In the genomic region with DNA sequence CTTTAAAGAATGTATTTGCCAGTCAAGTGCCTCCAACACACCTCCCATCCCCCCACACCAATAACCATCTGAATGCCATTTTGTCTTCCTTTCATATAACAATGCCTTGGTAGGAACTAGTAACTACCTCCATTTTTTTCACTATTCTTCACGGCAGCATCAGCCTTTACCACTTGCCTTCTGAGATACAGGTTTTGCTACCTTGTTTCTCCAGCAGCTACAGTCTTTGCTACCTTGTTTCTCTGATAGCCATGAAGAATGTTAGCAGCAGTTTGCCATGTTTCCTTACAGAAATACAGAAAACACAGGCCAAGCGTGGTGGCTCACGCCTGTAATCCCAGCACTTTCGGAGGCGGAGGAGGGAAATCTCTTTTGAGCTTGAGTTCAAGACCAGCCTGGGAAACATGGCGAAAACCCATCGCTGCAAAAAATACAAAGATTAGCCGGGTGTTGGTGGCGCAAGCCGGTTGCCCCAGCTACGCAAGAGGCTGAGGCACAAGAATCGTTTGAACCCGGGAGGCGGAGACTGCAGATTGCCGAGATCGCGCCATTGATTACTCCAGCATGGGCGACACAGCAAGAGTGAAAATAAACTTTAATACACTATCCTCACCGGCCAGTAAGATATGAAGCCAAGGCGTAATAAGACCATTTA, we compare ENCODE assay signal across 9 cellular contexts.
A peak's percentile ranks its signal among the peaks of the same experiment; 100 is the strongest.
DNase-seq lines count a peak whose midpoint lies in the region; ATAC-seq and TF ChIP-seq lines count a peak whose summit lies in the region.
"Had no signal": no experiment of that assay in that cellular context is flagged by ENCODE, and none has a peak within 500 bp of the region (broad histone marks: within the 10 kb centered on the region; RNA-seq: fewer than 3 reads in every experiment).

No MANE protein-coding gene starts in this region.

- H3K4me3 ChIP-seq in SJCRH30 (peak overlapping the region; percentile 53), mesodermal cell (ENCODE audit: extremely low read depth, insufficient read depth, low read length, poor library complexity, severe bottlenecking) (peak overlapping the region; percentile 60), transverse colon (peak overlapping the region; percentile 45 to 61 (median 52))

- H3K27ac ChIP-seq in SJCRH30 (peak overlapping the region; percentile 49), mesodermal cell (ENCODE audit: low read depth, low read length, severe bottlenecking) (peak overlapping the region; percentile 92), transverse colon (peak overlapping the region; percentile 92 to 95 (median 94))

- no peaks in the 10 kb centered on the region for H3K27me3 Mint-ChIP-seq in central memory CD8-positive, alpha-beta T cell

- in situ Hi-C loops in transverse colon (cut with MboI; ENCODE audit: low pct_ligation_motif_present in 1 of 4, low pct_unique_long_range_greater_than_20kb in 1 of 4, low sequenced_read_pairs in 3 of 4) (loop anchor here in 1 of 4 donors (25.0 kb wide), 1 partner anchor 949 kb away; a partner anchor contains a TSS), GM13976 (cut with MboI; ENCODE audit: low sequenced_read_pairs, unreplicated experiment) (no loop called here)

- H3K36me3 ChIP-seq in SJCRH30 (no peaks in the 10 kb centered on the region), mesodermal cell (ENCODE audit: control insufficient read depth, insufficient read depth, low read length) (no peaks in the 10 kb centered on the region), transverse colon (no peaks in the 10 kb centered on the region)

- H3K4me1 Mint-ChIP-seq in central memory CD8-positive, alpha-beta T cell, result peaks cover 30% of the 10 kb centered on the region

- no peak for TF ChIP-seq POLR2A in transverse colon (IDR thresholded peaks at IDR 0.05)

- no peaks in the 10 kb centered on the region for H3K9me3 Mint-ChIP-seq in central memory CD8-positive, alpha-beta T cell

- TF ChIP-seq EP300 in transverse colon (IDR thresholded peaks at IDR 0.05; ENCODE audit: low read depth), result no peak

- no peaks in the 10 kb centered on the region for H3K27me3 ChIP-seq in SJCRH30
- H3K27me3 ChIP-seq in transverse colon, result no peaks in the 10 kb centered on the region

- DNase-seq in NCI-H82 (lab: John Stamatoyannopoulos, UW), result peak; percentile 77
- DNase-seq in NCI-H82 treated with DMSO at 0.1 percent for 48 hours (lab: John Stamatoyannopoulos, UW; ENCODE audit: unreplicated experiment), result no peak
- DNase-seq in SJCRH30, result peak in 1 of 2 experiments; percentile 23
- DNase-seq in central memory CD8-positive, alpha-beta T cell (ENCODE audit: low spot score in 2 of 2), result peak in 1 of 2 donors; percentile 25
- peak; percentile 48 for DNase-seq in transverse colon
- no peak for DNase-seq in GM13976 (ENCODE audit: low spot score)
- DNase-seq: DND-41 had no signal

- H3K9me3 ChIP-seq in SJCRH30 (replicated peaks), result no peaks in the 10 kb centered on the region
- H3K9me3 ChIP-seq in mesodermal cell (ENCODE audit: control insufficient read depth, low read length), result no peaks in the 10 kb centered on the region
- no peaks in the 10 kb centered on the region for H3K9me3 ChIP-seq in transverse colon

- H3K36me3 Mint-ChIP-seq in central memory CD8-positive, alpha-beta T cell (ENCODE audit: insufficient read depth), result peaks cover 19% of the 10 kb centered on the region

- peak overlapping the region; percentile 90 for H3K27ac Mint-ChIP-seq in central memory CD8-positive, alpha-beta T cell (ENCODE audit: low read depth)

- H3K4me1 ChIP-seq in SJCRH30, result no peaks in the 10 kb centered on the region
- no peaks in the 10 kb centered on the region for H3K4me1 ChIP-seq in mesodermal cell (ENCODE audit: control insufficient read depth, insufficient read depth, low read length, poor library complexity, severe bottlenecking)
- peaks cover 0 to 28% (median 11%) of the 10 kb centered on the region in 4 donors for H3K4me1 ChIP-seq in transverse colon

- peak; percentile 23 for ATAC-seq in HG03135 (IDR thresholded peaks at IDR 0.05; ENCODE audit: unreplicated experiment)
- peak; percentile 16 for ATAC-seq in central memory CD8-positive, alpha-beta T cell (replicated peaks; ENCODE audit: extremely low read depth, poor library complexity, severe bottlenecking)

- 2 to 3% methylated on average over 15 to 17 of the region's 20 CpGs for WGBS in mesodermal cell (ENCODE audit: insufficient coverage in 2 of 2), 2 experiments
- 5 to 11% methylated on average over 16 to 20 of the region's 20 CpGs for WGBS in transverse colon (ENCODE audit: low coverage in 1 of 2), 2 donors

- peak overlapping the region; percentile 82 for H3K4me3 Mint-ChIP-seq in central memory CD8-positive, alpha-beta T cell

- intact Hi-C loops in transverse colon (cut with DNase I; ENCODE audit: low total_unique reads), result no loop called here

- TF ChIP-seq CTCF in transverse colon (IDR thresholded peaks at IDR 0.05) (no peak), GM13976 (IDR thresholded peaks at IDR 0.05; ENCODE audit: borderline replicate concordance, control extremely low read depth, extremely low read depth, insufficient read depth, missing control alignments) (no peak)

Comparison
In these comparisons a context has a peak if more than half of its experiments do, and no peak if none do; other contexts are left out.
1. DNase-seq: peak in NCI-H82 (single experiment) and transverse colon (single experiment); none in NCI-H82 treated with DMSO at 0.1 percent for 48 hours (single experiment) and GM13976 (single experiment).
2. Peak in every context shown above with its lines, with median percentiles within 50 percentile points of each other: H3K27ac ChIP-seq and H3K4me3 ChIP-seq.